In genomic region chr19:44598355-44598754, GRCh38 we compare ENCODE assay signal across 1 cellular context.
TF ChIP-seq lines count a peak whose summit lies in the region.

No MANE protein-coding gene starts in this region.

TF ChIP-seq in H1, 55 proteins besides CTCF, POLR2A, EP300 and RAD21:
- TF ChIP-seq CBX8 (IDR thresholded peaks at IDR 0.05; ENCODE audit: borderline replicate concordance, low read depth, low read length) (no peak), CHD2 (IDR thresholded peaks at IDR 0.05; ENCODE audit: low read length) (no peak), CTBP2 (IDR thresholded peaks at IDR 0.05; ENCODE audit: borderline replicate concordance, insufficient read depth, insufficient read length, low read length) (no peak), POU5F1 (IDR thresholded peaks at IDR 0.05; ENCODE audit: low read depth, low read length) (no peak), MAX (IDR thresholded peaks at IDR 0.05) (no peak), YY1 (IDR thresholded peaks at IDR 0.05; ENCODE audit: low read depth, low read length) (no peak)
- TF ChIP-seq, protein P1, sequence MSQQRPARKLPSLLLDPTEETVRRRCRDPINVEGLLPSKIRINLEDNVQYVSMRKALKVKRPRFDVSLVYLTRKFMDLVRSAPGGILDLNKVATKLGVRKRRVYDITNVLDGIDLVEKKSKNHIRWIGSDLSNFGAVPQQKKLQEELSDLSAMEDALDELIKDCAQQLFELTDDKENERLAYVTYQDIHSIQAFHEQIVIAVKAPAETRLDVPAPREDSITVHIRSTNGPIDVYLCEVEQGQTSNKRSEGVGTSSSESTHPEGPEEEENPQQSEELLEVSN (IDR thresholded peaks at IDR 0.05) = no peak
